In genomic region chr15:40352221-40352901, GRCh38 we compare ENCODE assay signal across 25 cellular contexts. TPM values are rescaled to one million over a fixed set of nuclear protein-coding genes. Genes with fewer than 3 reads are reported as not detected.
DNase-seq lines count a peak whose midpoint lies in the region; ATAC-seq and TF ChIP-seq lines count a peak whose summit lies in the region.
"Had no signal": no experiment of that assay in that cellular context is flagged by ENCODE, and none has a peak within 500 bp of the region (broad histone marks: within the 10 kb centered on the region; RNA-seq: fewer than 3 reads in every experiment).

No MANE protein-coding gene starts in this region.

- 88% methylated on average over 7 of the region's 7 CpGs for WGBS in hepatocyte (ENCODE audit: low lambda C conversion rate, missing lambda C conversion rate)

- H3K4me1 ChIP-seq in hepatocyte (ENCODE audit: insufficient read depth) (peaks cover 33% of the 10 kb centered on the region), rectal smooth muscle tissue (ENCODE audit: control insufficient read depth, insufficient read depth, low read length) (no peaks in the 10 kb centered on the region)

- H3K4me2 ChIP-seq in hepatocyte, result peak overlapping the region; percentile 67
- H3K4me2 ChIP-seq: BLaER1 treated with 17β-estradiol and CSF1 and Interleukin-3, amounts not matched to agents 10 nM and 100 nM had no signal

- no peaks in the 10 kb centered on the region for H4K20me1 ChIP-seq in hepatocyte (ENCODE audit: insufficient read depth, poor library complexity, severe bottlenecking)

- H3K9me2 ChIP-seq in hepatocyte (replicated peaks; ENCODE audit: insufficient read depth), result no peaks in the 10 kb centered on the region

- no peak for ATAC-seq in HG03439 (IDR thresholded peaks at IDR 0.05; ENCODE audit: unreplicated experiment)
- ATAC-seq: CD8-positive, alpha-beta T cell; HCT116 had no signal

- no peak for TF ChIP-seq CTCF in hepatocyte (IDR thresholded peaks at IDR 0.05; ENCODE audit: poor library complexity)

- H3K27ac ChIP-seq in hepatocyte, result peak overlapping the region; percentile 63
- H3K27ac ChIP-seq in rectal smooth muscle tissue (ENCODE audit: low read depth, low read length), result no peak overlapping the region
- H3K27ac ChIP-seq: BLaER1 treated with 17β-estradiol and CSF1 and Interleukin-3, amounts not matched to agents 10 nM and 100 nM had no signal

- no peaks in the 10 kb centered on the region for H3K9me3 ChIP-seq in hepatocyte (ENCODE audit: low read depth)
- H3K9me3 ChIP-seq: BLaER1 treated with 17β-estradiol and CSF1 and Interleukin-3, amounts not matched to agents 10 nM and 100 nM had no signal

- H3K4me3 ChIP-seq in hepatocyte (no peak overlapping the region), rectal smooth muscle tissue (ENCODE audit: low read length) (peak overlapping the region; percentile 64)
- H3K4me3 ChIP-seq: BLaER1 treated with 17β-estradiol and CSF1 and Interleukin-3, amounts not matched to agents 10 nM and 100 nM had no signal

- no peak overlapping the region for H2AFZ ChIP-seq in hepatocyte

- DNase-seq in DMS53 (lab: John Stamatoyannopoulos, UW), result peak; percentile 43
- no peak for DNase-seq in DMS53 treated with DMSO at 0.1 percent for 48 hours (lab: John Stamatoyannopoulos, UW; ENCODE audit: unreplicated experiment)
- DNase-seq in NCI-H69 (lab: John Stamatoyannopoulos, UW), result peak; percentile 41
- DNase-seq in hepatocyte (ENCODE audit: low spot score), result no peak
- no peak for DNase-seq in ureter (ENCODE audit: low spot score)
- no peak for DNase-seq in occipital lobe (lab: John Stamatoyannopoulos, UW)
- DNase-seq: 8988T; Calu3; CD8-positive, alpha-beta T cell; DMS153; GDM1; GOT3; Kasumi-1; NCI-H187; NCI-H2227 treated with DMSO at 0.1 percent for 48 hours; NCI-H524; OCI-M1; Right ventricle myocardium superior had no signal

- H3K36me3 ChIP-seq in hepatocyte (replicated peaks; ENCODE audit: insufficient read depth, low read depth) (no peaks in the 10 kb centered on the region), rectal smooth muscle tissue (ENCODE audit: control insufficient read depth, insufficient read depth, low read length) (no peaks in the 10 kb centered on the region)
- H3K36me3 ChIP-seq: BLaER1 treated with 17β-estradiol and CSF1 and Interleukin-3, amounts not matched to agents 10 nM and 100 nM had no signal

- peaks cover 5% of the 10 kb centered on the region for H3K79me2 ChIP-seq in hepatocyte

- H3K27me3 ChIP-seq in hepatocyte (no peaks in the 10 kb centered on the region), rectal smooth muscle tissue (ENCODE audit: control insufficient read depth, insufficient read depth, low read length) (no peaks in the 10 kb centered on the region)
- H3K27me3 ChIP-seq: BLaER1 treated with 17β-estradiol and CSF1 and Interleukin-3, amounts not matched to agents 10 nM and 100 nM had no signal

- H3K9ac ChIP-seq in rectal smooth muscle tissue (ENCODE audit: low read length), result peak overlapping the region; percentile 6
- H3K9ac ChIP-seq: BLaER1 treated with 17β-estradiol and CSF1 and Interleukin-3, amounts not matched to agents 10 nM and 100 nM had no signal

RNA-seq across cellular contexts. Expression of gene PHGR1, which starts 1.5 kb away (rescaled TPM):
- total RNA-seq in hepatocyte, result 49.8 and 76.1 TPM in 2 replicates
- polyA plus RNA-seq in hepatocyte, result 207 and 222 TPM in 2 replicates
- total RNA-seq in ureter, result not detected
- not detected for total RNA-seq in occipital lobe
- total RNA-seq: Calu3; CD8-positive, alpha-beta T cell; MCF 10A; Right ventricle myocardium superior; RPMI7951; SK-MEL-5 had no signal

RNA-seq across cellular contexts. Expression of gene DISP2, which starts 5.7 kb away (rescaled TPM):
- 0.12 and 1.0 TPM in 2 replicates for total RNA-seq in hepatocyte
- 0.93 and 1.5 TPM in 2 replicates for polyA plus RNA-seq in hepatocyte
- 0.60 TPM for total RNA-seq in ureter
- total RNA-seq in occipital lobe, result 9.2 TPM

RNA-seq across cellular contexts. Expression of gene CCDC9B, which starts 11.6 kb away (rescaled TPM):
- total RNA-seq in hepatocyte (1.8 and 4.0 TPM in 2 replicates), ureter (56.5 TPM), occipital lobe (1.6 TPM)
- polyA plus RNA-seq in hepatocyte, result 5.3 and 7.6 TPM in 2 replicates

RNA-seq across cellular contexts. Expression of gene INAFM2, which starts 28.9 kb away (rescaled TPM):
- total RNA-seq in hepatocyte (13.7 and 14.4 TPM in 2 replicates), ureter (26.2 TPM), occipital lobe (14.8 TPM)
- polyA plus RNA-seq in hepatocyte, result 17.4 and 19.5 TPM in 2 replicates

RNA-seq across cellular contexts. Expression of gene KNSTRN, which starts 30.2 kb away (rescaled TPM):
- total RNA-seq in hepatocyte (22.9 and 24.0 TPM in 2 replicates), ureter (8.7 TPM), occipital lobe (17.8 TPM)
- polyA plus RNA-seq in hepatocyte, result 14.0 and 14.9 TPM in 2 replicates

Comparison
In these comparisons a context has a peak if more than half of its experiments do, and no peak if none do; other contexts are left out.
1. DNase-seq: peak in DMS53 (single experiment) and NCI-H69 (single experiment); none in DMS53 treated with DMSO at 0.1 percent for 48 hours (single experiment), hepatocyte (single experiment), ureter (single experiment) and occipital lobe (single experiment).
2. RNA of gene PHGR1, which starts 1.5 kb away (total RNA-seq): 49.8 to 76.1 TPM in hepatocyte; not detected in ureter (single experiment) and not detected in occipital lobe (single experiment); every median in the first group is over 10 times any median in the second.
3. RNA of gene CCDC9B, which starts 11.6 kb away (total RNA-seq): 56.5 TPM in ureter (single experiment); 1.8 to 4.0 TPM in hepatocyte and 1.6 TPM in occipital lobe (single experiment); every median in the first group is over 10 times any median in the second.